Comparison of ENCODE assay signal across 11 cellular contexts in the genomic region with DNA sequence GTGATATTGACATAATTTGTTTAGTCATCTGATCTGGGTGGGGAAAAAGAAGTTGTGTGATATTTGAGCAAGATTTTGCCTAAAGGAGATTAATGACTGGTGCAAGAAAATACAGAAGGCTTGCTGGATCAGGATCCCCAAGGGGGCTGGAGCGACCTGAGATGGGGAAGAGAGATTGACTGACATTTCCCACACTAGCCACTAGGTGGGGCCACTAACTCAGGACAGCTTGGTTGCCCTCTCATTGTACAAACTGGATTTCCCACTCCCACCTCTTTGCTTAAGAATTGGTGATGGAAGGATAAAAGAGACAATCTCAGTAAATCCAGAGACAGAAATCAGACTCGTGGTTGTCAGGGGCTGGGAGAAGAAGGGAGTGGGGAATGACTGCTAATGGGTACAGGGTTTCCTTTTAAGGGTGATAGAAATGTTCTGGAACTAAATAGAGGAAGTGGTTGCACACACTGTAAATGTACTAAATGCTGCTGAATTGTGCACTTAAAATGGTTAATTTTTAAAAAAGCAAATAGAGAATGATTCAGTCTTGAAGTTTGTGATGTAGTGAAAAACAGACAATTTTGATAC. TPM values are rescaled to one million over a fixed set of nuclear protein-coding genes. Genes with fewer than 3 reads are reported as not detected.
DNase-seq lines count a peak whose midpoint lies in the region; ATAC-seq and TF ChIP-seq lines count a peak whose summit lies in the region.
"Had no signal": no experiment of that assay in that cellular context is flagged by ENCODE, and none has a peak within 500 bp of the region (broad histone marks: within the 10 kb centered on the region; RNA-seq: fewer than 3 reads in every experiment).

No MANE protein-coding gene starts in this region.

- H3K27me3 ChIP-seq in neural cell (ENCODE audit: insufficient read depth, low read depth, low read length), result no peaks in the 10 kb centered on the region

- H3K9ac ChIP-seq in neural cell (ENCODE audit: low read length), result no peak overlapping the region

- H3K27ac Mint-ChIP-seq in brain, result no peak overlapping the region
- H3K27ac Mint-ChIP-seq: effector memory CD8-positive, alpha-beta T cell had no signal

- no peaks in the 10 kb centered on the region for H4K20me1 ChIP-seq in neural cell (ENCODE audit: insufficient read depth)

- H2AFZ ChIP-seq in neural cell (ENCODE audit: low read depth, low read length), result no peak overlapping the region

- no peaks in the 10 kb centered on the region for H3F3A ChIP-seq in neural cell (ENCODE audit: insufficient read depth, low read length, poor library complexity, severe bottlenecking)

- H3K4me3 ChIP-seq in neural cell (ENCODE audit: low read length), result no peak overlapping the region

- H3K4me1 Mint-ChIP-seq in brain, result no peaks in the 10 kb centered on the region

- H3K79me2 ChIP-seq in neural cell (replicated peaks; ENCODE audit: insufficient read depth, low read length), result no peaks in the 10 kb centered on the region

- H3K4me2 ChIP-seq in neural cell (ENCODE audit: low read length), result no peak overlapping the region

- no peak for ATAC-seq in GM21447 (IDR thresholded peaks at IDR 0.05; ENCODE audit: unreplicated experiment)
- ATAC-seq: effector memory CD8-positive, alpha-beta T cell had no signal

- DNase-seq in NCI-H82 (lab: John Stamatoyannopoulos, UW), result peak; percentile 7
- DNase-seq in NCI-H82 treated with DMSO at 0.1 percent for 48 hours (lab: John Stamatoyannopoulos, UW; ENCODE audit: unreplicated experiment), result no peak
- peak; percentile 56 for DNase-seq in HuH-7 (ENCODE audit: low spot score)
- DNase-seq in SK-N-DZ (ENCODE audit: low spot score), result no peak
- no peak for DNase-seq in NCI-H1436 treated with DMSO at 0.1 percent for 48 hours (lab: John Stamatoyannopoulos, UW)
- DNase-seq: activated gamma-delta T cell; effector memory CD8-positive, alpha-beta T cell; NCI-H510A treated with DMSO at 0.1 percent for 48 hours had no signal

- H3K4me3 Mint-ChIP-seq in brain, result no peak overlapping the region
- H3K4me3 Mint-ChIP-seq: effector memory CD8-positive, alpha-beta T cell had no signal

- peak; percentile 26 to 52 for TF ChIP-seq CTCF in brain (conservative IDR thresholded peaks at IDR 0.05)
- TF ChIP-seq CTCF in neural cell (IDR thresholded peaks at IDR 0.05; ENCODE audit: poor library complexity, severe bottlenecking), result peak; percentile 43

- no peaks in the 10 kb centered on the region for H3K9me3 ChIP-seq in neural cell (ENCODE audit: low read length)

- peaks cover 5% of the 10 kb centered on the region for H3K36me3 Mint-ChIP-seq in brain

- peaks cover 20 to 27% (median 25%) of the 10 kb centered on the region in 5 experiments for H3K9me3 Mint-ChIP-seq in brain

- TF ChIP-seq RAD21 in neural cell (conservative IDR thresholded peaks at IDR 0.05), result no peak

- no peak for TF ChIP-seq EP300 in neural cell (conservative IDR thresholded peaks at IDR 0.05; ENCODE audit: poor library complexity, severe bottlenecking)

- H3K36me3 ChIP-seq in neural cell (ENCODE audit: insufficient read depth, low read length), result no peaks in the 10 kb centered on the region

- H3K9me2 ChIP-seq in neural cell (ENCODE audit: insufficient read depth, low read length), result no peaks in the 10 kb centered on the region

- H3K27me3 Mint-ChIP-seq in brain, result peaks cover 7% of the 10 kb centered on the region

- H3K27ac ChIP-seq in neural cell (ENCODE audit: low read length), result no peak overlapping the region

TF ChIP-seq in neural cell, 6 proteins besides CTCF, POLR2A, EP300 and RAD21:
- TF ChIP-seq SMC3 (conservative IDR thresholded peaks at IDR 0.05; ENCODE audit: poor library complexity), result peak; percentile 25
- no peak for TF ChIP-seq POLR2AphosphoS5 (IDR thresholded peaks at IDR 0.05)

RNA-seq across cellular contexts. Expression of gene CTTN, which starts 50.7 kb away (rescaled TPM):
- 57.5 TPM for polyA plus RNA-seq in brain (ENCODE audit: insufficient read depth, low read depth, low replicate concordance)
- 220 and 243 TPM in 2 replicates for polyA plus RNA-seq in neural cell
- 160 and 190 TPM in 2 replicates for polyA minus RNA-seq in neural cell
- polyA plus RNA-seq in SK-N-DZ (2014; cell fraction: cytosol; rRNA removed), result 116 and 118 TPM in 2 replicates
- polyA plus RNA-seq in SK-N-DZ (2014; cell fraction: nucleus; rRNA removed), result 496 and 557 TPM in 2 replicates

Comparison
In these comparisons a context has a peak if more than half of its experiments do, and no peak if none do; other contexts are left out.
1. DNase-seq: peak in NCI-H82 (single experiment) and HuH-7 (single experiment); none in NCI-H82 treated with DMSO at 0.1 percent for 48 hours (single experiment), SK-N-DZ (single experiment) and NCI-H1436 treated with DMSO at 0.1 percent for 48 hours (single experiment).